8 cellular contexts compared by ENCODE assay signal in genomic region chr4:38805530-38806145, GRCh38. TPM values are rescaled to one million over a fixed set of nuclear protein-coding genes. Genes with fewer than 3 reads are reported as not detected.
DNase-seq lines count a peak whose midpoint lies in the region; ATAC-seq and TF ChIP-seq lines count a peak whose summit lies in the region.

No MANE protein-coding gene starts in this region.

- no peaks in the 10 kb centered on the region for H4K20me1 ChIP-seq in KMS-11 (ENCODE audit: insufficient read depth)

- no peaks in the 10 kb centered on the region for H3K9me3 ChIP-seq in upper lobe of left lung
- H3K9me3 ChIP-seq in HAP-1 = no peaks in the 10 kb centered on the region; the same call in 1 of the 2 replicates

- H3K4me3 ChIP-seq in KMS-11 (IDR thresholded peaks at IDR 0.05; ENCODE audit: insufficient read depth, low read depth, low read length) (no peak overlapping the region), upper lobe of left lung (peak overlapping the region in 2 of 4 donors; percentile 38 to 40), HAP-1 (no peak overlapping the region)

- peaks cover 23% of the 10 kb centered on the region for H3K4me1 Mint-ChIP-seq in activated naive CD8-positive, alpha-beta T cell treated with anti-CD3 and anti-CD28 coated beads, Interleukin-2, amount 10 ng/mL, durations not matched to agents 7 days and 5 days

- no peaks in the 10 kb centered on the region for H3K27me3 Mint-ChIP-seq in activated naive CD8-positive, alpha-beta T cell treated with anti-CD3 and anti-CD28 coated beads, Interleukin-2, amount 10 ng/mL, durations not matched to agents 7 days and 5 days

- DNase-seq in GM10266 (ENCODE audit: extremely low spot score) (peak; percentile 82), left lobe of liver (ENCODE audit: low spot score) (no peak), upper lobe of left lung (peak in 1 of 2 donors; percentile 59), NCI-H748 treated with DMSO at 0.1 percent for 48 hours (lab: John Stamatoyannopoulos, UW) (no peak), HAP-1 (ENCODE audit: low spot score in 2 of 2) (no peak)
- DNase-seq in activated naive CD8-positive, alpha-beta T cell treated with anti-CD3 and anti-CD28 coated beads, Interleukin-2, amount 10 ng/mL, durations not matched to agents 7 days and 5 days = no peak

- peaks cover 3% of the 10 kb centered on the region for H3K9me3 Mint-ChIP-seq in activated naive CD8-positive, alpha-beta T cell treated with anti-CD3 and anti-CD28 coated beads, Interleukin-2, amount 10 ng/mL, durations not matched to agents 7 days and 5 days

- WGBS in upper lobe of left lung, 2 donors = 17 to 27% methylated on average over 5 of the region's 5 CpGs

- POLR2A ChIA-PET in activated naive CD8-positive, alpha-beta T cell treated with anti-CD3 and anti-CD28 coated beads, Interleukin-2, amount 10 ng/mL, durations not matched to agents 7 days and 5 days (lab: Charles Lee) = interaction anchor here (1.2 to 1.3 kb wide), 2 partner anchors 14 to 53 kb away, joined by 5 read pairs; no protein-coding TSS in a partner anchor

- no peak overlapping the region for H3K9ac ChIP-seq in KMS-11

- no peak overlapping the region for H3K27ac ChIP-seq in KMS-11
- H3K27ac ChIP-seq in upper lobe of left lung = peak overlapping the region; percentile 74 to 87 (median 81)

- H3K4me2 ChIP-seq in KMS-11 = peak overlapping the region; percentile 78

- H2AFZ ChIP-seq in KMS-11 (ENCODE audit: low read depth) = peak overlapping the region; percentile 28; the same call in 1 of the 2 replicates

- H3K4me3 Mint-ChIP-seq in activated naive CD8-positive, alpha-beta T cell treated with anti-CD3 and anti-CD28 coated beads, Interleukin-2, amount 10 ng/mL, durations not matched to agents 7 days and 5 days = peak overlapping the region; percentile 99

- TF ChIP-seq EP300 in upper lobe of left lung (IDR thresholded peaks at IDR 0.05) = no peak

- H3K27ac Mint-ChIP-seq in activated naive CD8-positive, alpha-beta T cell treated with anti-CD3 and anti-CD28 coated beads, Interleukin-2, amount 10 ng/mL, durations not matched to agents 7 days and 5 days = peak overlapping the region; percentile 97

- H3K36me3 ChIP-seq in KMS-11 (ENCODE audit: insufficient read depth) (no peaks in the 10 kb centered on the region), upper lobe of left lung (peaks cover 0 to 2% (median 0%) of the 10 kb centered on the region in 4 donors), HAP-1 (replicated peaks) (no peaks in the 10 kb centered on the region)

- peaks cover 28% of the 10 kb centered on the region for H3K36me3 Mint-ChIP-seq in activated naive CD8-positive, alpha-beta T cell treated with anti-CD3 and anti-CD28 coated beads, Interleukin-2, amount 10 ng/mL, durations not matched to agents 7 days and 5 days

- peaks cover 30% of the 10 kb centered on the region for H3K4me1 ChIP-seq in KMS-11 (ENCODE audit: low read depth, poor library complexity, severe bottlenecking)
- H3K4me1 ChIP-seq in upper lobe of left lung = peaks cover 8 to 16% (median 13%) of the 10 kb centered on the region in 4 donors
- no peaks in the 10 kb centered on the region for H3K4me1 ChIP-seq in HAP-1

- H3K79me2 ChIP-seq in KMS-11 (ENCODE audit: insufficient read depth, low read depth) = no peaks in the 10 kb centered on the region

- peak in 1 of 4 donors; percentile 45 for TF ChIP-seq POLR2A in upper lobe of left lung (IDR thresholded peaks at IDR 0.05)

- ATAC-seq in GM21526 (IDR thresholded peaks at IDR 0.05; ENCODE audit: low FRiP score, unreplicated experiment) = peak; percentile 73
- peak; percentile 12 for ATAC-seq in activated naive CD8-positive, alpha-beta T cell treated with anti-CD3 and anti-CD28 coated beads, Interleukin-2, amount 10 ng/mL, durations not matched to agents 7 days and 5 days (ENCODE audit: low read depth)
- ATAC-seq in left lobe of liver = peak; percentile 33
- ATAC-seq in upper lobe of left lung (ENCODE audit: low FRiP score in 2 of 2) = peak; percentile 70 to 90

- no peaks in the 10 kb centered on the region for H3K27me3 ChIP-seq in KMS-11 (ENCODE audit: insufficient read depth, low read depth)
- H3K27me3 ChIP-seq in upper lobe of left lung = no peaks in the 10 kb centered on the region
- no peaks in the 10 kb centered on the region for H3K27me3 ChIP-seq in HAP-1 (ENCODE audit: low read depth)

- no peak for TF ChIP-seq CTCF in GM10266 (IDR thresholded peaks at IDR 0.05; ENCODE audit: control insufficient read depth, insufficient read depth, low read depth, missing control alignments)
- TF ChIP-seq CTCF in KMS-11 (conservative IDR thresholded peaks at IDR 0.05; ENCODE audit: low read depth, low read length) = no peak
- no peak for TF ChIP-seq CTCF in upper lobe of left lung (IDR thresholded peaks at IDR 0.05)

- in situ Hi-C loops in HAP-1 (cut with MboI; ENCODE audit: low sequenced_read_pairs) = no loop called here

RNA-seq across cellular contexts. Expression of gene TLR1, which starts 1.0 kb away (rescaled TPM):
- 10 to 100 TPM; 14.9 to 17.2 TPM for total RNA-seq in activated naive CD8-positive, alpha-beta T cell treated with anti-CD3 and anti-CD28 coated beads, Interleukin-2, amount 10 ng/mL, durations not matched to agents 7 days and 5 days
- 4.2 TPM for total RNA-seq in left lobe of liver
- total RNA-seq in upper lobe of left lung = 10 to 100 TPM; 16.4 to 41.9 (median 24.8) TPM

RNA-seq across cellular contexts. Expression of gene TLR10, which starts 22.8 kb away (rescaled TPM):
- total RNA-seq in activated naive CD8-positive, alpha-beta T cell treated with anti-CD3 and anti-CD28 coated beads, Interleukin-2, amount 10 ng/mL, durations not matched to agents 7 days and 5 days = under 1 TPM; 0.25 to 0.26 TPM
- 0.08 TPM for total RNA-seq in left lobe of liver
- total RNA-seq in upper lobe of left lung = 1 to 10 TPM in 1 of 6 donors, under 1 TPM in 3, not detected in 2; 0.61 to 1.0 (median 0.81) TPM

RNA-seq across cellular contexts. Expression of gene TLR6, which starts 51.0 kb away (rescaled TPM):
- 1 to 10 TPM; 4.8 to 5.9 TPM for total RNA-seq in activated naive CD8-positive, alpha-beta T cell treated with anti-CD3 and anti-CD28 coated beads, Interleukin-2, amount 10 ng/mL, durations not matched to agents 7 days and 5 days
- total RNA-seq in left lobe of liver (1.5 TPM), upper lobe of left lung (10 to 100 TPM in 2 of 6 donors, 1 to 10 TPM in 4; 3.2 to 10.4 (median 5.8) TPM)

Comparison
In these comparisons a context has a peak if more than half of its experiments do, and no peak if none do; other contexts are left out.
1. ATAC-seq: peak in every context shown above with its lines; median percentile 80 in upper lobe of left lung; 73 in GM21526; 33 in left lobe of liver; 12 in activated naive CD8-positive, alpha-beta T cell treated with anti-CD3 and anti-CD28 coated beads, Interleukin-2, amount 10 ng/mL, durations not matched to agents 7 days and 5 days.